In the genomic region with DNA sequence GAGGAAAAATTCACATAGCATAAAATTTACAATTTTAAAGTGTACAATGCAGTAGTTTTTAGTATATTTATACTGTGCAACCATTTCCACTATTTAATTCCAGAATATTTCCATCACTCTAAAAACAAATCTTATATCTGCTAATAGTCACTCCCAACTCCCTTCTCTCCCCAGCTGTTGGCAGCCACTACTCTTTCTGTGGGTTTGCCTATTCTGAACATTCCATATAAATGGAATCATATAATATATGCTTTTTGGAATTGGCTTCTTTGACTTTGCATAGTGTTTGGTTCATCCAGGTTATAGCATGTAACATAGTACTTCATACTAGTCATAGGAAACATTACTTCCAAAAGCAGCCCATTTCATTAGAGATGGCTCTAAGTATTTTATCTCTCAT, we compare ENCODE assay signal across 15 cellular contexts.
"Had no signal": no experiment of that assay in that cellular context is flagged by ENCODE, and none has a peak within 500 bp of the region (broad histone marks: within the 10 kb centered on the region; RNA-seq: fewer than 3 reads in every experiment).

No MANE protein-coding gene starts in this region.

- H3K4me1 ChIP-seq: body of pancreas, stomach had no signal

- H3K4me3 Mint-ChIP-seq: activated T-helper 1 cell treated with anti-CD3 and anti-CD28 coated beads, Interleukin-12 subunit alpha, Interleukin-12 subunit beta, Interleukin-2, Interleukin-4 antibody, amounts not matched to agents 30 ng/mL and 10 ng/mL and 1 ng/mL, durations not matched to agents 14 hours and 24 hours and 36 hours; neural crest cell had no signal

- H3K27me3 ChIP-seq: body of pancreas, heart left ventricle, ovary, stomach had no signal

- DNase-seq: activated CD4-positive, CD25-positive, alpha-beta regulatory T cell; activated naive CD4-positive, alpha-beta T cell; body of pancreas; heart left ventricle; islet precursor cell; mammary epithelial cell; ovary; stimulated activated CD4-positive, alpha-beta T cell treated with anti-CD3 and anti-CD28 coated beads, Interleukin-2, amount 100 ng/mL, for 48 hours; stomach; T-helper 2 cell had no signal

- H3K9me3 ChIP-seq: body of pancreas, heart left ventricle, ovary, stomach, thoracic aorta had no signal

- ATAC-seq: body of pancreas, esophagus mucosa, heart left ventricle, left lobe of liver had no signal

- H3K4me3 ChIP-seq: body of pancreas, heart left ventricle, ovary, stomach, thoracic aorta had no signal

- H3K36me3 ChIP-seq: ovary had no signal

- H3K4me1 Mint-ChIP-seq: neural crest cell had no signal

- H3K9me3 Mint-ChIP-seq: activated T-helper 1 cell treated with anti-CD3 and anti-CD28 coated beads, Interleukin-12 subunit alpha, Interleukin-12 subunit beta, Interleukin-2, Interleukin-4 antibody, amounts not matched to agents 30 ng/mL and 10 ng/mL and 1 ng/mL, durations not matched to agents 14 hours and 24 hours and 36 hours; neural crest cell had no signal
